Comparison of ENCODE assay signal across 11 cellular contexts in genomic region chr17:11608396-11608795, GRCh38. TPM values are rescaled to one million over a fixed set of nuclear protein-coding genes. Genes with fewer than 3 reads are reported as not detected.
A peak's percentile ranks its signal among the peaks of the same experiment; 100 is the strongest.
DNase-seq lines count a peak whose midpoint lies in the region; ATAC-seq, FAIRE-seq and TF ChIP-seq lines count a peak whose summit lies in the region.
"Had no signal": no experiment of that assay in that cellular context is flagged by ENCODE, and none has a peak within 500 bp of the region (broad histone marks: within the 10 kb centered on the region; RNA-seq: fewer than 3 reads in every experiment).

No MANE protein-coding gene starts in this region.

- TF ChIP-seq EP300 in HepG2 (IDR thresholded peaks at IDR 0.05; ENCODE audit: low read depth in 2 of 2, low read length in 2 of 2) (no peak), HepG2 (CRISPR knock-in tag; IDR thresholded peaks at IDR 0.05; ENCODE audit: borderline replicate concordance) (no peak)

- no peak overlapping the region for H3K4me3 ChIP-seq in bronchial epithelial cell (ENCODE audit: low read depth, low read length)
- 0 out of 6 replicates have a peak overlapping the region, but pooled peaks of 1 of the 3 experiments have one; percentile 10 for H3K4me3 ChIP-seq in HepG2 (replicated peaks in 1 of 3; ENCODE audit: insufficient read depth in 1 of 3, low read depth in 2 of 3, low read length in 3 of 3)
- H3K4me3 ChIP-seq in subcutaneous abdominal adipose tissue (ENCODE audit: low read depth in 1 of 5, low read length in 5 of 5): peak overlapping the region in 1 of 5 donors; percentile 11

- ATAC-seq in HepG2: peak; percentile 98
- ATAC-seq in HG03139 (IDR thresholded peaks at IDR 0.05; ENCODE audit: unreplicated experiment): no peak
- no peak for ATAC-seq in HG03457 (IDR thresholded peaks at IDR 0.05; ENCODE audit: unreplicated experiment)

- peak overlapping the region; percentile 45 for H3K4me2 ChIP-seq in HepG2 (ENCODE audit: low read depth, low read length)

- peak; percentile 15 for DNase-seq in HuH-7.5 (ENCODE audit: low spot score)
- DNase-seq in bronchial epithelial cell (ENCODE audit: low read depth): peak; percentile 4
- DNase-seq in HepG2 (ENCODE audit: low spot score): peak; percentile 85
- DNase-seq in endothelial cell (ENCODE audit: low spot score): no peak
- DNase-seq in DMS79 treated with DMSO at 0.1 percent for 48 hours (lab: John Stamatoyannopoulos, UW): no peak
- DNase-seq: activated CD4-positive, alpha-beta T cell treated with anti-CD3 and anti-CD28 coated beads for 1 hour; posterior cingulate gyrus had no signal

- TF ChIP-seq POLR2A in HepG2 (IDR thresholded peaks at IDR 0.05; ENCODE audit: insufficient read depth in 1 of 2, low read depth in 2 of 2, low read length in 2 of 2): no peak

- H3K27ac ChIP-seq in HepG2 (ENCODE audit: extremely low read length, insufficient read depth, low read length) (peak overlapping the region; percentile 2), subcutaneous abdominal adipose tissue (ENCODE audit: low read depth, low read length) (peak overlapping the region; percentile 21)

- no peak overlapping the region for H3K27ac Mint-ChIP-seq in endothelial cell (ENCODE audit: unreplicated experiment)
- H3K27ac Mint-ChIP-seq: dendritic cell treated with granulocyte-macrophage colony-stimulating factor and Interleukin-4, amounts not matched to agents 40 ng/mL and 50 ng/mL, for 4 days had no signal

- H3K4me3 Mint-ChIP-seq in endothelial cell (ENCODE audit: unreplicated experiment): no peak overlapping the region
- H3K4me3 Mint-ChIP-seq: dendritic cell treated with granulocyte-macrophage colony-stimulating factor and Interleukin-4, amounts not matched to agents 40 ng/mL and 50 ng/mL, for 4 days had no signal

- TF ChIP-seq RAD21 in HepG2 (CRISPR knock-in tag; IDR thresholded peaks at IDR 0.05): no peak

- H3K4me1 Mint-ChIP-seq in endothelial cell (ENCODE audit: unreplicated experiment): no peaks in the 10 kb centered on the region

- H3K79me2 ChIP-seq in HepG2 (ENCODE audit: insufficient read depth, low read length): no peaks in the 10 kb centered on the region

- H3K4me1 ChIP-seq in HepG2 (ENCODE audit: insufficient read depth, low read length) (peaks cover 19% of the 10 kb centered on the region), subcutaneous abdominal adipose tissue (ENCODE audit: control insufficient read depth in 5 of 5, insufficient read depth in 5 of 5, low read length in 5 of 5) (peaks cover 4 to 16% (median 9%) of the 10 kb centered on the region in 5 donors)

- TF ChIP-seq CTCF in bronchial epithelial cell (IDR thresholded peaks at IDR 0.05; ENCODE audit: insufficient read depth, low read length, severe bottlenecking): no peak
- TF ChIP-seq CTCF in HepG2 (CRISPR knock-in tag; IDR thresholded peaks at IDR 0.05): no peak
- TF ChIP-seq CTCF in endothelial cell (IDR thresholded peaks at IDR 0.05; ENCODE audit: unreplicated experiment): no peak

- H3K9ac ChIP-seq in HepG2 (ENCODE audit: insufficient read depth, low read depth, low read length) (no peak overlapping the region), subcutaneous abdominal adipose tissue (ENCODE audit: low read length in 5 of 5) (peak overlapping the region in 1 of 5 donors; percentile 18)

- H3K9me3 ChIP-seq in HepG2 (ENCODE audit: low read length) (no peaks in the 10 kb centered on the region), subcutaneous abdominal adipose tissue (ENCODE audit: control insufficient read depth in 5 of 5, low read length in 5 of 5) (no peaks in the 10 kb centered on the region)

- BruUV-seq in HepG2 (replicated peaks; lab: Mats Ljungman, UMichigan): no TSS peak

- WGBS in HepG2 (ENCODE audit: low lambda C conversion rate): 0% methylated on average over 6 of the region's 6 CpGs

- H3K36me3 Mint-ChIP-seq in endothelial cell (ENCODE audit: low read depth, unreplicated experiment): peaks cover 4% of the 10 kb centered on the region

- H3K36me3 ChIP-seq in bronchial epithelial cell (ENCODE audit: control insufficient read depth, insufficient read depth, low read length) (no peaks in the 10 kb centered on the region), HepG2 (replicated peaks in 1 of 2; ENCODE audit: control insufficient read depth in 1 of 2, insufficient read depth in 2 of 2, low read length in 2 of 2) (no peaks in the 10 kb centered on the region), subcutaneous abdominal adipose tissue (ENCODE audit: control insufficient read depth in 5 of 5, insufficient read depth in 5 of 5, low read length in 5 of 5) (no peaks in the 10 kb centered on the region)

- no peak for FAIRE-seq in bronchial epithelial cell (lab: Jason Lieb, UNC)
- FAIRE-seq in HepG2 (lab: Jason Lieb, UNC): peak; percentile 98

- in situ Hi-C loops in HepG2 (cut with HindIII; ENCODE audit: extremely low pct_ligation_motif_present, low pct_unique_long_range_greater_than_20kb): no loop called here

- H3K27me3 Mint-ChIP-seq in endothelial cell (ENCODE audit: unreplicated experiment): peaks cover 2% of the 10 kb centered on the region
- H3K27me3 Mint-ChIP-seq: dendritic cell treated with granulocyte-macrophage colony-stimulating factor and Interleukin-4, amounts not matched to agents 40 ng/mL and 50 ng/mL, for 4 days had no signal

- no peaks in the 10 kb centered on the region for H3K27me3 ChIP-seq in bronchial epithelial cell (ENCODE audit: control insufficient read depth, insufficient read depth, low read length)
- H3K27me3 ChIP-seq in HepG2 (ENCODE audit: control insufficient read depth in 1 of 2, insufficient read depth in 2 of 2, low read length in 2 of 2): peaks cover 0 to 29% of the 10 kb centered on the region in 2 experiments; a peak in 3 of 5 replicates
- peaks cover 0 to 3% (median 0%) of the 10 kb centered on the region in 5 donors for H3K27me3 ChIP-seq in subcutaneous abdominal adipose tissue (ENCODE audit: control insufficient read depth in 5 of 5, insufficient read depth in 4 of 5, low read length in 5 of 5)

- peaks cover 27% of the 10 kb centered on the region for H3K9me3 Mint-ChIP-seq in endothelial cell (ENCODE audit: unreplicated experiment)

- H4K20me1 ChIP-seq in HepG2 (ENCODE audit: insufficient read depth, low read length): no peaks in the 10 kb centered on the region; the same call in 1 of the 2 replicates

- POLR2A ChIA-PET in HepG2 (lab: Yijun Ruan, JAX): no interaction called here

- no peak overlapping the region for H2AFZ ChIP-seq in HepG2 (ENCODE audit: low read length)

- intact Hi-C loops in HepG2 (cut with micrococcal nuclease; ENCODE audit: unreplicated experiment): no loop called here

- CTCF ChIA-PET in HepG2 (lab: Yijun Ruan, JAX; ENCODE audit: low intra/inter-chr PET ratio, low total read pairs): no interaction called here

TF ChIP-seq in HepG2, 621 proteins besides CTCF, POLR2A, EP300 and RAD21 (continues in another document):
- TF ChIP-seq ZNF878 (CRISPR knock-in tag; IDR thresholded peaks at IDR 0.05): no peak
- peak; percentile 43; the same call in 1 of the 2 replicates for TF ChIP-seq ZNF644 (CRISPR knock-in tag; IDR thresholded peaks at IDR 0.05; ENCODE audit: low read depth)
- no peak for TF ChIP-seq RNF219 (CRISPR knock-in tag; IDR thresholded peaks at IDR 0.05)
- peak; percentile 99 for TF ChIP-seq NAIF1 (CRISPR knock-in tag; IDR thresholded peaks at IDR 0.05; ENCODE audit: borderline replicate concordance)
- peak; percentile 24; the same call in 1 of the 2 replicates for TF ChIP-seq FOXK1 (CRISPR knock-in tag; IDR thresholded peaks at IDR 0.05; ENCODE audit: borderline replicate concordance, low read depth)

RNA-seq across cellular contexts. Expression of gene DNAH9, which starts 10.1 kb away (rescaled TPM):
- total RNA-seq in bronchial epithelial cell (under 0.01 and 0.26 TPM in 2 replicates), HepG2 (2016; rRNA removed; fragmentation: Illumina TruSeq; extraction: Trizol) (not detected in 2 replicates), endothelial cell (ENCODE audit: unreplicated experiment) (not detected)
- not detected in 2 replicates for total RNA-seq in HepG2 (2016; cell fraction: cytosol; rRNA removed; fragmentation: Illumina TruSeq; extraction: Trizol; ENCODE audit: low read depth)
- not detected in 2 replicates for total RNA-seq in HepG2 (2016; cell fraction: insoluble cytoplasmic fraction; rRNA removed; fragmentation: Illumina TruSeq; extraction: Trizol)
- total RNA-seq in HepG2 (2016; cell fraction: membrane; rRNA removed; fragmentation: Illumina TruSeq; extraction: Trizol): not detected in 2 replicates
- total RNA-seq in HepG2 (2016; cell fraction: nucleus; rRNA removed; fragmentation: Illumina TruSeq; extraction: Trizol): not detected in 2 replicates
- polyA plus RNA-seq in HepG2 (2011; rRNA removed): not detected in 2 replicates
- polyA plus RNA-seq in HepG2 (2011; cell fraction: cytosol; rRNA removed): not detected in 2 replicates
- not detected in 2 replicates for polyA plus RNA-seq in HepG2 (2011; cell fraction: nucleus; rRNA removed)
- polyA plus RNA-seq in HepG2 (2012): not detected in 2 replicates
- not detected in 2 replicates for polyA plus RNA-seq in HepG2 (2016; cell fraction: cytosol; fragmentation: Illumina TruSeq; extraction: Trizol; ENCODE audit: low read depth)
- not detected in 2 replicates for polyA plus RNA-seq in HepG2 (2016; cell fraction: insoluble cytoplasmic fraction; fragmentation: Illumina TruSeq; extraction: Trizol; ENCODE audit: low read depth)
- polyA plus RNA-seq in HepG2 (2016; cell fraction: membrane; fragmentation: Illumina TruSeq; extraction: Trizol; ENCODE audit: low read depth): not detected in 2 replicates
- not detected in 2 replicates for polyA plus RNA-seq in HepG2 (2016; cell fraction: nucleus; fragmentation: Illumina TruSeq; extraction: Trizol; ENCODE audit: insufficient read depth, low read depth)
- not detected in 2 replicates for polyA minus RNA-seq in HepG2 (2011; rRNA and poly(A)+ RNA removed; ENCODE audit: low replicate concordance)
- polyA minus RNA-seq in HepG2 (2011; cell fraction: cytosol; rRNA and poly(A)+ RNA removed): not detected in 2 replicates
- not detected in 2 replicates for polyA minus RNA-seq in HepG2 (2011; cell fraction: nucleus; rRNA and poly(A)+ RNA removed)

Comparison
In these comparisons a context has a peak if more than half of its experiments do, and no peak if none do; other contexts are left out.
1. DNase-seq: peak in HuH-7.5 (single experiment), bronchial epithelial cell (single experiment) and HepG2 (single experiment); none in endothelial cell (single experiment) and DMS79 treated with DMSO at 0.1 percent for 48 hours (single experiment).